Comparison of ENCODE assay signal across 9 cellular contexts in the genomic region with DNA sequence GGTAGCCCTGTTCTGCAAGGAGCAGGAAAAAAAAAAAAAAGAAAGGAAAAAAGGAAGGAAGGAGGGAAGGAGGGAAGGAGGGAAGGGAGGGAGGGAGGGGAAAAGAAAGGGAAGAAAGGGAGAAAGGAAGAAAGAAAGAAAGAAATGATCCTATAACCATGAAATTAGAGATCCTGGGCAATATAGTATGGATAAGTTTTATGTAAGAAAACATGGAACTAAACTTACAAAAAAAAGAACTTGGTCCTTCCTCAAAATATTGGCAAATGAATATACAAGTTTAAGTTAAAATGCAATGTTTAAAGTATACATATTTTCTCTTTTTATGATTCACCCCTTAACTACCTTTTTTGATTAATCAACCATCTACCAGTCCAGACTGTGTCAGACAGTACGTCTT.
"Had no signal": no experiment of that assay in that cellular context is flagged by ENCODE, and none has a peak within 500 bp of the region (broad histone marks: within the 10 kb centered on the region; RNA-seq: fewer than 3 reads in every experiment).

No MANE protein-coding gene starts in this region.

- H3K4me3 Mint-ChIP-seq: HFFc6 had no signal

- H3K9me3 Mint-ChIP-seq: HFFc6 had no signal

- H3K4me3 ChIP-seq: GM23248, HAP-1 had no signal

- H3K27ac ChIP-seq: GM23248, HL-60 had no signal

- H2AFZ ChIP-seq: GM23248 had no signal

- H3K9ac ChIP-seq: GM23248 had no signal

- H3K4me1 ChIP-seq: HAP-1 had no signal

- DNase-seq: GM23248, GOT3, H7, HFFc6, IMR-90, KBM-7 had no signal

- H3K27ac Mint-ChIP-seq: HFFc6 had no signal

- ATAC-seq: HCT116 had no signal

- H3K9me3 ChIP-seq: HAP-1 had no signal
